Comparison of ENCODE assay signal across 8 cellular contexts in the genomic region with DNA sequence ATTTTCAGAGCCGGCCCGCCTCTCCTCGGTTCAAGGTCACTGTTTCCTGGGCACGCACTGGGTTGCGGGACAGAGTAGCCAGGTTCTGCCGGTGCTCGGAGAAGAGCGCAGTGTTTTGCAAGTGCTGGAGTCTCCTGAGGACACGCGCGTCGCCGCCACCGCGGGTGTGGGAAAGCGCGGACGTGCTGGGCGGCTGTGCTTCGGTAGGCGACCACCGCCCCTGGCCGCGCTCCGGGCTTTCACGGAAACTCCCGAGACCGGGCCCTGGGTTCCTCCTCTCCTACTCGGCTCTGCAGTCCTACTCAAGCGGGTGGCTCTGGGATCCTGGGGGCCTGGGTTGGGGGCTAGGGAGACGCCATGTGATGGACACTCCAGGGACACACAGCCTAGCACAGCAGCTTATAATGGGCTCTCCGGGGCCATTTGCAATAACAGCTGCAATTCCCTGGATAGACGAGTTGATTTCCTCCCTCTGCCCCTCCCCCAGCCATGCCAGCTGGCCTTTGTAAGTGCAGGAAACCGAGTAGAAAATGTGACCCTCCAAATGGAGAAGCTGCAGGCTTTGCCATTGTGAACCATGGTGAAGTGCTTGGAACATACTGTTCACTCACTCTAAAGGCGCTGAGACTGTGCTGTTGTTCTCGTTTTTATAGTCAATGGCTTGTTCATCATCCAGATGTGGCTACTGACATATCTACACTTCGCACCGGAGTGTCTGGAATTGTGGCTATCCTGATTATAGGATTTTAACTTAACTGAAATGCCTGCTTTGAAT. TPM values are rescaled to one million over a fixed set of nuclear protein-coding genes. Genes with fewer than 3 reads are reported as not detected.
DNase-seq lines count a peak whose midpoint lies in the region; ATAC-seq and TF ChIP-seq lines count a peak whose summit lies in the region.

No MANE protein-coding gene starts in this region.

- no peak for ATAC-seq in GM18505 (IDR thresholded peaks at IDR 0.05; ENCODE audit: unreplicated experiment)
- ATAC-seq in GM18909 (IDR thresholded peaks at IDR 0.05; ENCODE audit: poor library complexity, unreplicated experiment), result no peak

- no peak for TF ChIP-seq CTCF in glutamatergic neuron (IDR thresholded peaks at IDR 0.05; ENCODE audit: partially characterized antibody, unreplicated experiment)

- CTCF ChIA-PET in activated CD4-positive, alpha-beta T cell treated with anti-CD3 and anti-CD28 coated beads, Interleukin-2, amount 10 ng/mL, durations not matched to agents 7 days and 5 days (lab: Charles Lee), result interaction anchor here (0.7 to 0.8 kb wide), 2 partner anchors 110 to 120 kb away, joined by 3 read pairs; no protein-coding TSS in a partner anchor

- peak overlapping the region; percentile 80 for H3K4me3 Mint-ChIP-seq in activated CD4-positive, alpha-beta T cell treated with anti-CD3 and anti-CD28 coated beads, Interleukin-2, amount 10 ng/mL, durations not matched to agents 7 days and 5 days
- peak overlapping the region; percentile 93 for H3K4me3 Mint-ChIP-seq in glutamatergic neuron (ENCODE audit: unreplicated experiment)

- peaks cover 2% of the 10 kb centered on the region for H3K36me3 Mint-ChIP-seq in activated CD4-positive, alpha-beta T cell treated with anti-CD3 and anti-CD28 coated beads, Interleukin-2, amount 10 ng/mL, durations not matched to agents 7 days and 5 days (ENCODE audit: low read depth)
- H3K36me3 Mint-ChIP-seq in glutamatergic neuron (ENCODE audit: unreplicated experiment), result no peaks in the 10 kb centered on the region

- peak; percentile 24 for DNase-seq in activated CD4-positive, alpha-beta T cell treated with anti-CD3 and anti-CD28 coated beads for 48 hours
- DNase-seq in activated CD4-positive, alpha-beta T cell treated with anti-CD3 and anti-CD28 coated beads for 1 hour, result no peak
- no peak for DNase-seq in activated CD4-positive, alpha-beta T cell treated with anti-CD3 and anti-CD28 coated beads, Interleukin-2, amount 10 ng/mL, durations not matched to agents 7 days and 5 days
- DNase-seq in glutamatergic neuron (peak; percentile 72), occipital lobe (lab: John Stamatoyannopoulos, UW) (peak; percentile 26), iPS-NIHi7 (ENCODE audit: extremely low spot score) (no peak)

- POLR2A ChIA-PET in activated CD4-positive, alpha-beta T cell treated with anti-CD3 and anti-CD28 coated beads, Interleukin-2, amount 10 ng/mL, durations not matched to agents 7 days and 5 days (lab: Charles Lee), result interaction anchor here (0.6 kb wide), 1 partner anchor 21 kb away, joined by 6 read pairs; no protein-coding TSS in a partner anchor

- peaks cover 31% of the 10 kb centered on the region for H3K4me1 Mint-ChIP-seq in activated CD4-positive, alpha-beta T cell treated with anti-CD3 and anti-CD28 coated beads, Interleukin-2, amount 10 ng/mL, durations not matched to agents 7 days and 5 days
- peaks cover 30% of the 10 kb centered on the region for H3K4me1 Mint-ChIP-seq in glutamatergic neuron (ENCODE audit: low read depth, unreplicated experiment)

- peak overlapping the region; percentile 88 for H3K27ac Mint-ChIP-seq in activated CD4-positive, alpha-beta T cell treated with anti-CD3 and anti-CD28 coated beads, Interleukin-2, amount 10 ng/mL, durations not matched to agents 7 days and 5 days
- peak overlapping the region; percentile 72 for H3K27ac Mint-ChIP-seq in glutamatergic neuron (ENCODE audit: unreplicated experiment)

- TF ChIP-seq POLR2A in GM18505 (IDR thresholded peaks at IDR 0.05; ENCODE audit: borderline replicate concordance, extremely low read depth, insufficient read depth, insufficient read length), result no peak

- no peaks in the 10 kb centered on the region for H3K9me3 Mint-ChIP-seq in activated CD4-positive, alpha-beta T cell treated with anti-CD3 and anti-CD28 coated beads, Interleukin-2, amount 10 ng/mL, durations not matched to agents 7 days and 5 days
- peaks cover 10% of the 10 kb centered on the region for H3K9me3 Mint-ChIP-seq in glutamatergic neuron (ENCODE audit: unreplicated experiment)

- H3K27me3 Mint-ChIP-seq in activated CD4-positive, alpha-beta T cell treated with anti-CD3 and anti-CD28 coated beads, Interleukin-2, amount 10 ng/mL, durations not matched to agents 7 days and 5 days, result peaks cover 9% of the 10 kb centered on the region
- peaks cover 13% of the 10 kb centered on the region for H3K27me3 Mint-ChIP-seq in glutamatergic neuron (ENCODE audit: unreplicated experiment)

RNA-seq across cellular contexts. Expression of gene FRAT1, which starts 2.1 kb away (rescaled TPM):
- 1 to 10 TPM; 5.8 to 6.2 TPM for total RNA-seq in activated CD4-positive, alpha-beta T cell treated with anti-CD3 and anti-CD28 coated beads, Interleukin-2, amount 10 ng/mL, durations not matched to agents 7 days and 5 days
- total RNA-seq in glutamatergic neuron (ENCODE audit: unreplicated experiment) (10.0 TPM), occipital lobe (5.6 TPM)

RNA-seq across cellular contexts. Expression of gene FRAT2, which starts 13.3 kb away (rescaled TPM):
- total RNA-seq in activated CD4-positive, alpha-beta T cell treated with anti-CD3 and anti-CD28 coated beads, Interleukin-2, amount 10 ng/mL, durations not matched to agents 7 days and 5 days, result 10 to 100 TPM in 1 of 2 experiments, 1 to 10 TPM in 1; 9.0 to 10.7 TPM
- total RNA-seq in glutamatergic neuron (ENCODE audit: unreplicated experiment) (15.9 TPM), occipital lobe (16.8 TPM)

RNA-seq across cellular contexts. Expression of gene ARHGAP19, which starts 28.8 kb away (rescaled TPM):
- total RNA-seq in activated CD4-positive, alpha-beta T cell treated with anti-CD3 and anti-CD28 coated beads, Interleukin-2, amount 10 ng/mL, durations not matched to agents 7 days and 5 days, result 10 to 100 TPM; 56.6 to 58.5 TPM
- 9.8 TPM for total RNA-seq in glutamatergic neuron (ENCODE audit: unreplicated experiment)
- total RNA-seq in occipital lobe, result 8.4 TPM

Comparison
In these comparisons a context has a peak if more than half of its experiments do, and no peak if none do; other contexts are left out.
1. DNase-seq: peak in activated CD4-positive, alpha-beta T cell treated with anti-CD3 and anti-CD28 coated beads for 48 hours (single experiment), glutamatergic neuron (single experiment) and occipital lobe (single experiment); none in activated CD4-positive, alpha-beta T cell treated with anti-CD3 and anti-CD28 coated beads for 1 hour (single experiment), activated CD4-positive, alpha-beta T cell treated with anti-CD3 and anti-CD28 coated beads, Interleukin-2, amount 10 ng/mL, durations not matched to agents 7 days and 5 days (single experiment) and iPS-NIHi7 (single experiment).